10 cellular contexts compared by ENCODE assay signal in the genomic region with DNA sequence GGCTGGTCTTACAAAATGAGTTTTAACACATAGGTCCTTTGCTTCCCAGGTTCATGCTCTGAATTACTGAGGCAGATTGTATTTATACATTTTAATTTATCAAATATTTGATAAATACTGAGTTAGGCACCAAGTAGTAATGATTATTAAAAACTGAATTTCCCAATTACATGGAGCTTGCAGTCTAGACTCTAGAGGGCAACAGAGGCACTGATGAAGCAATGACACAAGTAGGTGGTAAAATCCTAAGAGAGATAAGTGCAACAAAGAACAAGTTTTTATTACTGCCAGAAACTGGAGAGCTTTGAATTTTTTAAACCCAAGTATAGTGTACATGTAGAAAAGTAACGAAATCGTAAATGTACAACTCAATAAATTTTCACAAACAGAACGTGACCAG.
DNase-seq lines count a peak whose midpoint lies in the region; ATAC-seq, FAIRE-seq and TF ChIP-seq lines count a peak whose summit lies in the region.
"Had no signal": no experiment of that assay in that cellular context is flagged by ENCODE, and none has a peak within 500 bp of the region (broad histone marks: within the 10 kb centered on the region; RNA-seq: fewer than 3 reads in every experiment).

No MANE protein-coding gene starts in this region.

- H3K4me3 ChIP-seq in bronchial epithelial cell (ENCODE audit: low read depth, low read length), result no peak overlapping the region
- H3K4me3 ChIP-seq: BLaER1 had no signal

- TF ChIP-seq EP300 in Ishikawa (IDR thresholded peaks at IDR 0.05; ENCODE audit: borderline replicate concordance), result no peak

- no peaks in the 10 kb centered on the region for H3K27me3 ChIP-seq in bronchial epithelial cell (ENCODE audit: control insufficient read depth, insufficient read depth, low read length)
- H3K27me3 ChIP-seq: BLaER1 had no signal

- TF ChIP-seq RAD21 in Ishikawa (IDR thresholded peaks at IDR 0.05; ENCODE audit: low read depth), result peak; percentile 37; the same call in 1 of the 2 replicates

- H3K36me3 ChIP-seq in bronchial epithelial cell (ENCODE audit: control insufficient read depth, insufficient read depth, low read length), result no peaks in the 10 kb centered on the region
- H3K36me3 ChIP-seq: BLaER1 had no signal

- DNase-seq in bronchial epithelial cell (ENCODE audit: low read depth) (peak; percentile 49), left lobe of liver (ENCODE audit: low spot score) (no peak), NCI-H524 (lab: John Stamatoyannopoulos, UW) (no peak), DMS79 treated with DMSO at 0.1 percent for 48 hours (lab: John Stamatoyannopoulos, UW) (no peak), SIG-M5 treated with dmso at 0.1 percent for 504 hours (lab: John Stamatoyannopoulos, UW; ENCODE audit: unreplicated experiment) (no peak)
- DNase-seq: effector CD8-positive, alpha-beta T cell had no signal

- TF ChIP-seq CTCF in 22Rv1 (IDR thresholded peaks at IDR 0.05), result peak; percentile 58
- TF ChIP-seq CTCF in bronchial epithelial cell (IDR thresholded peaks at IDR 0.05; ENCODE audit: insufficient read depth, low read length, severe bottlenecking), result peak; percentile 32

- H3K27ac ChIP-seq in 22Rv1, result no peak overlapping the region
- H3K27ac ChIP-seq: BLaER1 had no signal

- ATAC-seq in left lobe of liver, result peak; percentile 78
- ATAC-seq in HG03139 (IDR thresholded peaks at IDR 0.05; ENCODE audit: unreplicated experiment), result no peak

- FAIRE-seq in bronchial epithelial cell (lab: Jason Lieb, UNC), result no peak

TF ChIP-seq in Ishikawa, 13 proteins besides CTCF, POLR2A, EP300 and RAD21:
- TF ChIP-seq NFIC (IDR thresholded peaks at IDR 0.05) (no peak), TAF1 (IDR thresholded peaks at IDR 0.05; ENCODE audit: low read depth) (no peak), CREB1 (IDR thresholded peaks at IDR 0.05; ENCODE audit: low read depth) (no peak)
- TF ChIP-seq, protein P1, sequence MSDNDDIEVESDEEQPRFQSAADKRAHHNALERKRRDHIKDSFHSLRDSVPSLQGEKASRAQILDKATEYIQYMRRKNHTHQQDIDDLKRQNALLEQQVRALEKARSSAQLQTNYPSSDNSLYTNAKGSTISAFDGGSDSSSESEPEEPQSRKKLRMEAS (IDR thresholded peaks at IDR 0.05), result no peak
- TF ChIP-seq, protein P2, sequence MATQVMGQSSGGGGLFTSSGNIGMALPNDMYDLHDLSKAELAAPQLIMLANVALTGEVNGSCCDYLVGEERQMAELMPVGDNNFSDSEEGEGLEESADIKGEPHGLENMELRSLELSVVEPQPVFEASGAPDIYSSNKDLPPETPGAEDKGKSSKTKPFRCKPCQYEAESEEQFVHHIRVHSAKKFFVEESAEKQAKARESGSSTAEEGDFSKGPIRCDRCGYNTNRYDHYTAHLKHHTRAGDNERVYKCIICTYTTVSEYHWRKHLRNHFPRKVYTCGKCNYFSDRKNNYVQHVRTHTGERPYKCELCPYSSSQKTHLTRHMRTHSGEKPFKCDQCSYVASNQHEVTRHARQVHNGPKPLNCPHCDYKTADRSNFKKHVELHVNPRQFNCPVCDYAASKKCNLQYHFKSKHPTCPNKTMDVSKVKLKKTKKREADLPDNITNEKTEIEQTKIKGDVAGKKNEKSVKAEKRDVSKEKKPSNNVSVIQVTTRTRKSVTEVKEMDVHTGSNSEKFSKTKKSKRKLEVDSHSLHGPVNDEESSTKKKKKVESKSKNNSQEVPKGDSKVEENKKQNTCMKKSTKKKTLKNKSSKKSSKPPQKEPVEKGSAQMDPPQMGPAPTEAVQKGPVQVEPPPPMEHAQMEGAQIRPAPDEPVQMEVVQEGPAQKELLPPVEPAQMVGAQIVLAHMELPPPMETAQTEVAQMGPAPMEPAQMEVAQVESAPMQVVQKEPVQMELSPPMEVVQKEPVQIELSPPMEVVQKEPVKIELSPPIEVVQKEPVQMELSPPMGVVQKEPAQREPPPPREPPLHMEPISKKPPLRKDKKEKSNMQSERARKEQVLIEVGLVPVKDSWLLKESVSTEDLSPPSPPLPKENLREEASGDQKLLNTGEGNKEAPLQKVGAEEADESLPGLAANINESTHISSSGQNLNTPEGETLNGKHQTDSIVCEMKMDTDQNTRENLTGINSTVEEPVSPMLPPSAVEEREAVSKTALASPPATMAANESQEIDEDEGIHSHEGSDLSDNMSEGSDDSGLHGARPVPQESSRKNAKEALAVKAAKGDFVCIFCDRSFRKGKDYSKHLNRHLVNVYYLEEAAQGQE (IDR thresholded peaks at IDR 0.05; ENCODE audit: low read depth), result no peak
- TF ChIP-seq, protein P3, sequence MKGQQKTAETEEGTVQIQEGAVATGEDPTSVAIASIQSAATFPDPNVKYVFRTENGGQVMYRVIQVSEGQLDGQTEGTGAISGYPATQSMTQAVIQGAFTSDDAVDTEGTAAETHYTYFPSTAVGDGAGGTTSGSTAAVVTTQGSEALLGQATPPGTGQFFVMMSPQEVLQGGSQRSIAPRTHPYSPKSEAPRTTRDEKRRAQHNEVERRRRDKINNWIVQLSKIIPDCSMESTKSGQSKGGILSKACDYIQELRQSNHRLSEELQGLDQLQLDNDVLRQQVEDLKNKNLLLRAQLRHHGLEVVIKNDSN (IDR thresholded peaks at IDR 0.05), result no peak
TF ChIP-seq in Ishikawa: peak in this region for 0.
